In genomic region chr16:85463672-85464071, GRCh38 we compare ENCODE assay signal across 26 cellular contexts.
DNase-seq lines count a peak whose midpoint lies in the region; ATAC-seq, FAIRE-seq and TF ChIP-seq lines count a peak whose summit lies in the region.
"Had no signal": no experiment of that assay in that cellular context is flagged by ENCODE, and none has a peak within 500 bp of the region (broad histone marks: within the 10 kb centered on the region; RNA-seq: fewer than 3 reads in every experiment).

No MANE protein-coding gene starts in this region.

- H2AFZ ChIP-seq in H1 (ENCODE audit: low read length) = no peak overlapping the region

- no peak overlapping the region for H4K5ac ChIP-seq in H1 (ENCODE audit: insufficient read length, low read depth, low read length)

- TF ChIP-seq RAD21 in H1 (IDR thresholded peaks at IDR 0.05 in 1 of 2, conservative IDR thresholded peaks at IDR 0.05 in 1 of 2; ENCODE audit: low read depth in 2 of 2, low read length in 2 of 2) = no peak

- H3K36me3 Mint-ChIP-seq in progenitor cell of endocrine pancreas (ENCODE audit: insufficient read depth) = no peaks in the 10 kb centered on the region
- no peaks in the 10 kb centered on the region for H3K36me3 Mint-ChIP-seq in CD8-positive, alpha-beta T cell
- H3K36me3 Mint-ChIP-seq: naive thymus-derived CD8-positive, alpha-beta T cell had no signal

- no peak overlapping the region for H3K56ac ChIP-seq in H1 (replicated peaks; ENCODE audit: insufficient read length, low read depth, low read length)

- H3K14ac ChIP-seq in H1 (ENCODE audit: insufficient read length) = no peak overlapping the region

- 0 out of 2 replicates have a peak overlapping the region, but pooled peaks have one; percentile 18 for H2BK20ac ChIP-seq in H1 (ENCODE audit: low read length)

- peaks cover 7% of the 10 kb centered on the region for H3K23me2 ChIP-seq in H1 (ENCODE audit: low read depth, low read length)

- H2BK5ac ChIP-seq in H1 (ENCODE audit: low read depth, low read length) = no peak overlapping the region

- H3K36me3 ChIP-seq in HEK293 (ENCODE audit: control insufficient read depth in 2 of 2, insufficient read depth in 1 of 2, low read length in 2 of 2) (no peaks in the 10 kb centered on the region), H1 (ENCODE audit: control insufficient read depth in 2 of 4, insufficient read depth in 4 of 4, low read length in 3 of 4) (no peaks in the 10 kb centered on the region)
- no peaks in the 10 kb centered on the region for H3K36me3 ChIP-seq in CD8-positive, alpha-beta T cell (ENCODE audit: insufficient read depth, low read length)
- H3K36me3 ChIP-seq: esophagus muscularis mucosa, left ventricle myocardium inferior had no signal

- H3K4me1 ChIP-seq in HEK293 (ENCODE audit: control insufficient read depth, insufficient read depth, low read length) = peaks cover 11% of the 10 kb centered on the region
- H3K4me1 ChIP-seq in H1 (replicated peaks in 1 of 4; ENCODE audit: control insufficient read depth in 3 of 4, insufficient read depth in 4 of 4, low read length in 3 of 4) = peaks cover 7 to 33% (median 25%) of the 10 kb centered on the region in 4 experiments
- H3K4me1 ChIP-seq in CD8-positive, alpha-beta T cell (ENCODE audit: insufficient read depth, low read length) = peaks cover 19% of the 10 kb centered on the region

- H3K79me1 ChIP-seq in H1 (ENCODE audit: low read depth, low read length) = no peaks in the 10 kb centered on the region

- H3K9ac ChIP-seq in H1 (replicated peaks in 1 of 4; ENCODE audit: extremely low read depth in 1 of 4, low read depth in 3 of 4, low read length in 3 of 4) = no peak overlapping the region

- H3K18ac ChIP-seq in H1 (ENCODE audit: extremely low read depth, low read length) = no peak overlapping the region

- no peak overlapping the region for H2BK120ac ChIP-seq in H1 (replicated peaks; ENCODE audit: low read depth, low read length)

- TF ChIP-seq EP300 in H1 (IDR thresholded peaks at IDR 0.05; ENCODE audit: borderline replicate concordance in 1 of 2, low read depth in 2 of 2, low read length in 2 of 2) = no peak

- H3K27ac ChIP-seq in HEK293 (ENCODE audit: extremely low read depth, low read depth, low read length) = no peak overlapping the region
- H3K27ac ChIP-seq in H1 (ENCODE audit: low read depth, low read length) = no peak overlapping the region
- H3K27ac ChIP-seq in CD8-positive, alpha-beta T cell (ENCODE audit: low read depth, low read length) = no peak overlapping the region
- H3K27ac ChIP-seq: esophagus muscularis mucosa, left ventricle myocardium inferior, SK-N-MC had no signal

- DNase-seq in NCI-H345 (lab: John Stamatoyannopoulos, UW) (peak; percentile 17), NCI-H345 treated with DMSO at 0.1 percent for 48 hours (lab: John Stamatoyannopoulos, UW; ENCODE audit: unreplicated experiment) (no peak), H1 (ENCODE audit: low read depth in 1 of 2, low spot score in 2 of 2) (no peak), progenitor cell of endocrine pancreas (ENCODE audit: low spot score, unreplicated experiment) (no peak)
- no peak for DNase-seq in CD8-positive, alpha-beta T cell
- DNase-seq in effector CD8-positive, alpha-beta T cell (lab: John Stamatoyannopoulos, UW) = no peak
- DNase-seq: activated CD4-positive, alpha-beta T cell treated with anti-CD3 and anti-CD28 coated beads for 36 hours; activated CD8-positive, alpha-beta memory T cell treated with anti-CD3 and anti-CD28 coated beads for 24 hours; activated T-cell treated with anti-CD3 and anti-CD28 coated beads, Interleukin-2, amount 50 U/mL, for 1 hour; effector memory CD8-positive, alpha-beta T cell; IMR-90; left ventricle myocardium inferior; midbrain; naive thymus-derived CD8-positive, alpha-beta T cell; NCI-H1436 treated with DMSO at 0.1 percent for 48 hours; NCI-H2171; NCI-H524 treated with DMSO at 0.1 percent for 48 hours had no signal

- H3K79me2 ChIP-seq in H1 (ENCODE audit: control insufficient read depth in 1 of 2, insufficient read depth in 2 of 2, low read length in 2 of 2) = no peaks in the 10 kb centered on the region

- POLR2A ChIA-PET in HEK293 (lab: Yijun Ruan, JAX) = no interaction called here
- POLR2A ChIA-PET in H1 (lab: Charles Lee; ENCODE audit: partially characterized antibody) = no interaction called here
- POLR2A ChIA-PET in CD8-positive, alpha-beta T cell (lab: Charles Lee) = interaction anchor here (1.1 to 4.7 kb wide), 2 partner anchors 15 to 90 kb away, joined by 3 to 23 read pairs; no protein-coding TSS in a partner anchor

- TF ChIP-seq CTCF in HEK293 (tag by site-specific recombination; IDR thresholded peaks at IDR 0.05) = no peak
- TF ChIP-seq CTCF in H1 (IDR thresholded peaks at IDR 0.05; ENCODE audit: control extremely low read depth in 1 of 3, insufficient read depth in 1 of 3, low read depth in 1 of 3, low read length in 3 of 3) = no peak
- no peak for TF ChIP-seq CTCF in progenitor cell of endocrine pancreas (IDR thresholded peaks at IDR 0.05; ENCODE audit: unreplicated experiment)
- TF ChIP-seq CTCF in CD8-positive, alpha-beta T cell (IDR thresholded peaks at IDR 0.05) = no peak

- WGBS in H1 (ENCODE audit: extremely low coverage in 1 of 2, insufficient coverage in 1 of 2, insufficient read length in 1 of 2, insufficient replicate concordance in 2 of 2, low coverage in 1 of 2, low lambda C conversion rate in 2 of 2, missing lambda C conversion rate in 1 of 2), 2 experiments = 79% methylated on average over 14 of the region's 14 CpGs; no CpG with 5 or more reads in 1 of the 2 experiments

- H2BK15ac ChIP-seq in H1 (ENCODE audit: low read length) = 0 out of 2 replicates have a peak overlapping the region, but pooled peaks have one; percentile 72

- peak overlapping the region in 1 of 2 experiments; percentile 64; a peak in 2 of 4 replicates for H3K4me2 ChIP-seq in H1 (ENCODE audit: insufficient read depth in 1 of 2, low read depth in 2 of 2, low read length in 2 of 2)

- no peak for FAIRE-seq in H1 (lab: Jason Lieb, UNC)
- FAIRE-seq: D721Med, frontal cortex, islet of Langerhans had no signal

- peaks cover 5 to 49% (median 34%) of the 10 kb centered on the region in 4 experiments; a peak in 6 of 7 replicates for H3K27me3 ChIP-seq in H1 (replicated peaks in 1 of 4; ENCODE audit: control insufficient read depth in 3 of 4, extremely low read depth in 1 of 4, insufficient read depth in 3 of 4, low read length in 3 of 4)
- no peaks in the 10 kb centered on the region for H3K27me3 ChIP-seq in CD8-positive, alpha-beta T cell (ENCODE audit: insufficient read depth, low read length)

- no peak for TF ChIP-seq POLR2A in H1 (IDR thresholded peaks at IDR 0.05; ENCODE audit: control extremely low read depth in 1 of 2, low read depth in 2 of 2, low read length in 2 of 2)

- H4K8ac ChIP-seq in H1 (ENCODE audit: extremely low read depth, insufficient read depth, low read length) = no peak overlapping the region

- 0 out of 2 replicates have a peak overlapping the region, but pooled peaks have one; percentile 60 for H2BK12ac ChIP-seq in H1 (ENCODE audit: low read depth, low read length)

- peaks cover 26% of the 10 kb centered on the region for H3K27me3 Mint-ChIP-seq in progenitor cell of endocrine pancreas
- peaks cover 15% of the 10 kb centered on the region for H3K27me3 Mint-ChIP-seq in CD8-positive, alpha-beta T cell (ENCODE audit: low read depth)

- no peak overlapping the region for H3K4me3 ChIP-seq in HEK293 (ENCODE audit: low read depth, low read length)
- no peak overlapping the region for H3K4me3 ChIP-seq in H1 (ENCODE audit: extremely low read depth in 1 of 4, insufficient read depth in 2 of 4, low read depth in 3 of 4, low read length in 4 of 4)
- no peak overlapping the region for H3K4me3 ChIP-seq in CD8-positive, alpha-beta T cell (ENCODE audit: low read depth, low read length)

- CTCF ChIA-PET in HEK293 (lab: Yijun Ruan, JAX) = interaction anchor here (1.1 kb wide), 1 partner anchor 48 kb away, joined by 4 read pairs; no protein-coding TSS in a partner anchor
- CTCF ChIA-PET in H1 (lab: Charles Lee; ENCODE audit: partially characterized antibody) = interaction anchor here (1.0 to 15.1 kb wide), 11 partner anchors 9 to 511 kb away, joined by 3 to 277 read pairs (median 4); no protein-coding TSS in a partner anchor
- CTCF ChIA-PET in CD8-positive, alpha-beta T cell (lab: Charles Lee) = interaction anchor here (1.1 to 3.5 kb wide), 2 partner anchors 14 to 43 kb away, joined by 4 to 13 read pairs; no protein-coding TSS in a partner anchor

- no peak overlapping the region for H2AK5ac ChIP-seq in H1 (ENCODE audit: low read depth, low read length)

- peak overlapping the region; percentile 27 for H3K4me3 Mint-ChIP-seq in progenitor cell of endocrine pancreas (ENCODE audit: low read depth)
- H3K4me3 Mint-ChIP-seq in CD8-positive, alpha-beta T cell = no peak overlapping the region
- H3K4me3 Mint-ChIP-seq: activated CD4-positive, alpha-beta T cell treated with anti-CD3 and anti-CD28 coated beads for 36 hours; T-helper 1 cell treated with Interleukin-12 subunit alpha and Interleukin-12 subunit beta and Interleukin-4 antibody, amounts not matched to agents 30 μg/mL and 1 μg/mL, for 36 hours had no signal

- H3K23ac ChIP-seq in H1 (ENCODE audit: insufficient read length) = no peak overlapping the region

- no peak overlapping the region for H3K4ac ChIP-seq in H1 (replicated peaks; ENCODE audit: insufficient read length, low read depth, low read length)

- intact Hi-C loops in CD8-positive, alpha-beta T cell (cut with DNase I, micrococcal nuclease) = no loop called here

- no peak overlapping the region for H4K91ac ChIP-seq in H1 (replicated peaks; ENCODE audit: insufficient read length, low read length)

- peaks cover 31% of the 10 kb centered on the region for H3K4me1 Mint-ChIP-seq in progenitor cell of endocrine pancreas (ENCODE audit: low read depth)
- H3K4me1 Mint-ChIP-seq in CD8-positive, alpha-beta T cell (ENCODE audit: low read depth) = peaks cover 13% of the 10 kb centered on the region

- H4K20me1 ChIP-seq in H1 (replicated peaks in 1 of 2; ENCODE audit: control insufficient read depth in 1 of 2, insufficient read depth in 2 of 2, low read length in 2 of 2) = peaks cover 4 to 8% of the 10 kb centered on the region in 2 experiments

- no peaks in the 10 kb centered on the region for H3K9me3 ChIP-seq in HEK293 (ENCODE audit: control insufficient read depth, insufficient read depth, low read depth, low read length)
- no peaks in the 10 kb centered on the region for H3K9me3 ChIP-seq in H1 (ENCODE audit: insufficient read depth in 2 of 2, low read depth in 1 of 2, low read length in 1 of 2)
- H3K9me3 ChIP-seq in CD8-positive, alpha-beta T cell (ENCODE audit: low read length) = no peaks in the 10 kb centered on the region
- H3K9me3 ChIP-seq: esophagus muscularis mucosa, left ventricle myocardium inferior had no signal

- no peaks in the 10 kb centered on the region for H3K9me3 Mint-ChIP-seq in progenitor cell of endocrine pancreas (ENCODE audit: low read depth)
- no peaks in the 10 kb centered on the region for H3K9me3 Mint-ChIP-seq in CD8-positive, alpha-beta T cell
- H3K9me3 Mint-ChIP-seq: effector memory CD8-positive, alpha-beta T cell; naive thymus-derived CD8-positive, alpha-beta T cell; T-helper 1 cell treated with Interleukin-12 subunit alpha and Interleukin-12 subunit beta and Interleukin-4 antibody, amounts not matched to agents 30 μg/mL and 1 μg/mL, for 36 hours had no signal

- no peak for ATAC-seq in HG03460 (IDR thresholded peaks at IDR 0.05; ENCODE audit: unreplicated experiment)
- no peak for ATAC-seq in CD8-positive, alpha-beta T cell
- ATAC-seq: effector memory CD8-positive, alpha-beta T cell; HCT116 had no signal

- no peak overlapping the region for H3K27ac Mint-ChIP-seq in progenitor cell of endocrine pancreas
- H3K27ac Mint-ChIP-seq in CD8-positive, alpha-beta T cell = no peak overlapping the region
- H3K27ac Mint-ChIP-seq: activated CD4-positive, alpha-beta T cell treated with anti-CD3 and anti-CD28 coated beads for 36 hours; effector memory CD8-positive, alpha-beta T cell; T-helper 1 cell treated with Interleukin-12 subunit alpha and Interleukin-12 subunit beta and Interleukin-4 antibody, amounts not matched to agents 30 μg/mL and 1 μg/mL, for 36 hours had no signal
